Comparison of ENCODE assay signal across 16 cellular contexts in genomic region chr2:168593713-168594112, GRCh38.
DNase-seq lines count a peak whose midpoint lies in the region; ATAC-seq and TF ChIP-seq lines count a peak whose summit lies in the region.
"Had no signal": no experiment of that assay in that cellular context is flagged by ENCODE, and none has a peak within 500 bp of the region (broad histone marks: within the 10 kb centered on the region; RNA-seq: fewer than 3 reads in every experiment).

No MANE protein-coding gene starts in this region.

- H3K4me3 ChIP-seq in osteoblast (ENCODE audit: insufficient read depth, low read length), result no peak overlapping the region
- H3K4me3 ChIP-seq: SK-N-MC had no signal

- H4K20me1 ChIP-seq in osteoblast (ENCODE audit: insufficient read depth, low read length), result no peaks in the 10 kb centered on the region

- H3K79me2 ChIP-seq in osteoblast (ENCODE audit: insufficient read depth, low read length), result no peaks in the 10 kb centered on the region

- H3K4me2 ChIP-seq in osteoblast (ENCODE audit: insufficient read depth, low read length), result no peak overlapping the region

- ATAC-seq in GM19035 (IDR thresholded peaks at IDR 0.05; ENCODE audit: unreplicated experiment), result peak; percentile 46
- peak; percentile 51 for ATAC-seq in HG02588 (IDR thresholded peaks at IDR 0.05; ENCODE audit: unreplicated experiment)
- peak; percentile 59 for ATAC-seq in HG03342 (IDR thresholded peaks at IDR 0.05; ENCODE audit: unreplicated experiment)
- no peak for ATAC-seq in GM19455 (IDR thresholded peaks at IDR 0.05; ENCODE audit: unreplicated experiment)
- ATAC-seq: activated CD4-positive, CD25-positive, alpha-beta regulatory T cell treated with anti-CD3 and anti-CD28 coated beads, Interleukin-2, amount 50 U/mL, for 24 hours; left cardiac atrium had no signal

- H3K4me1 ChIP-seq in osteoblast (ENCODE audit: insufficient read depth, low read length), result no peaks in the 10 kb centered on the region

- H3K9me3 ChIP-seq in osteoblast (ENCODE audit: low read depth, low read length), result no peaks in the 10 kb centered on the region

- TF ChIP-seq CTCF in osteoblast (IDR thresholded peaks at IDR 0.05; ENCODE audit: extremely low read depth, low read depth, low read length), result no peak

- no peak overlapping the region for H2AFZ ChIP-seq in osteoblast (ENCODE audit: low read length)

- H3K36me3 ChIP-seq in osteoblast (ENCODE audit: insufficient read depth, low read length), result no peaks in the 10 kb centered on the region

- no peak overlapping the region for H3K27ac ChIP-seq in osteoblast (ENCODE audit: low read depth, low read length)
- H3K27ac ChIP-seq: SK-N-MC had no signal

- DNase-seq in osteoblast (ENCODE audit: insufficient read length, low spot score, missing footprints) (peak; percentile 18), SHP77 (lab: John Stamatoyannopoulos, UW) (no peak), NOMO-1 treated with dmso at 0.1 percent for 144 hours (lab: John Stamatoyannopoulos, UW; ENCODE audit: unreplicated experiment) (no peak)
- no peak for DNase-seq in stimulated activated CD4-positive, alpha-beta T cell treated with anti-CD3 and anti-CD28 coated beads, Interleukin-2, amount 100 ng/mL, for 48 hours
- DNase-seq: Calu3, Karpas-422, left cardiac atrium, NCI-H1092 treated with DMSO at 0.1 percent for 48 hours, NCI-H526, T-helper 9 cell had no signal

- no peaks in the 10 kb centered on the region for H3K27me3 ChIP-seq in osteoblast (ENCODE audit: insufficient read depth, low read length)
